8 cellular contexts compared by ENCODE assay signal in the genomic region with DNA sequence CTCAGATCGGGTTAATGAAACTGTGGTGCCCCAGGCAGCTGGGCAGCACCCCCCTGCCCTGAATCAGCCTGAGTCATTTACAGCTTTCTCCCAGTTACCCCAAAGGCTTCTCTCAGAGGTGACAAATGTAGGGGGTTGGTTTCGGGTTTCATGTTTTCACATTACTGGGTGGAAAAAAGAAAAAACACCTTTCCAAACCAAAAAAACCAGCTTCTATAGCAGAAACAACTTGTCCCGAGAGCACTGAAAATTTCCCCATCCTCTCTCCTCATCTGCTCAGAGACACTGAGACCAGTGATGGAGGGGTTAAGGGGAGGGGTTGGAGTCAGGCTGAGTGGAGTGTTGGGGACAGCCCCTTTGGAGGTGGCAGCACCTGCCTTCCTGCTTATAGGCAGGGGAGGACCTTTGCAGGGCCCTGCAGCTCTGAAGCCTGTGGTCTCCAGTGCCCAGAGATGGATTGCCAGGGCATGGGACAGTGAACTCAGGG.
DNase-seq lines count a peak whose midpoint lies in the region; ATAC-seq, FAIRE-seq and TF ChIP-seq lines count a peak whose summit lies in the region.

No MANE protein-coding gene starts in this region.

- DNase-seq in GM12864 (ENCODE audit: low read depth) = peak; percentile 77
- DNase-seq in stimulated activated CD4-positive, alpha-beta T cell treated with anti-CD3 and anti-CD28 coated beads, TNF-alpha, amount 100 ng/mL, for 48 hours (ENCODE audit: low read depth in 3 of 3) = peak; percentile 67 to 82 (median 68)
- DNase-seq in urothelium cell line (ENCODE audit: low spot score) = no peak
- no peak for DNase-seq in cerebellar cortex (ENCODE audit: low spot score)
- no peak for DNase-seq in NOMO-1 treated with DMSO at 0.1 percent for 48 hours (lab: John Stamatoyannopoulos, UW; ENCODE audit: unreplicated experiment)

- H3K27me3 Mint-ChIP-seq in activated naive CD4-positive, alpha-beta T cell treated with anti-CD3 and anti-CD28 coated beads, Interleukin-2, amount 50 U/mL, for 24 hours = no peaks in the 10 kb centered on the region

- H3K4me1 Mint-ChIP-seq in activated naive CD4-positive, alpha-beta T cell treated with anti-CD3 and anti-CD28 coated beads, Interleukin-2, amount 50 U/mL, for 24 hours = peaks cover 55% of the 10 kb centered on the region

- H3K27ac Mint-ChIP-seq in activated naive CD4-positive, alpha-beta T cell treated with anti-CD3 and anti-CD28 coated beads, Interleukin-2, amount 50 U/mL, for 24 hours = peak overlapping the region; percentile 92

- TF ChIP-seq CTCF in GM12864 (IDR thresholded peaks at IDR 0.05; ENCODE audit: low read depth, low read length, missing control alignments) = no peak

- H3K36me3 Mint-ChIP-seq in activated naive CD4-positive, alpha-beta T cell treated with anti-CD3 and anti-CD28 coated beads, Interleukin-2, amount 50 U/mL, for 24 hours = peaks cover 8% of the 10 kb centered on the region

- ATAC-seq in GM21367 (IDR thresholded peaks at IDR 0.05; ENCODE audit: unreplicated experiment) (peak; percentile 61), HG03460 (IDR thresholded peaks at IDR 0.05; ENCODE audit: unreplicated experiment) (peak; percentile 66)

- no peak overlapping the region for H3K4me3 ChIP-seq in GM12864 (ENCODE audit: low read depth, low read length)

- no peaks in the 10 kb centered on the region for H3K9me3 Mint-ChIP-seq in activated naive CD4-positive, alpha-beta T cell treated with anti-CD3 and anti-CD28 coated beads, Interleukin-2, amount 50 U/mL, for 24 hours

- FAIRE-seq in urothelium cell line (lab: Jason Lieb, UNC) = no peak

- peak overlapping the region; percentile 71 for H3K4me3 Mint-ChIP-seq in activated naive CD4-positive, alpha-beta T cell treated with anti-CD3 and anti-CD28 coated beads, Interleukin-2, amount 50 U/mL, for 24 hours

Comparison
In these comparisons a context has a peak if more than half of its experiments do, and no peak if none do; other contexts are left out.
1. DNase-seq: peak in GM12864 (single experiment) and stimulated activated CD4-positive, alpha-beta T cell treated with anti-CD3 and anti-CD28 coated beads, TNF-alpha, amount 100 ng/mL, for 48 hours (3 of 3); none in urothelium cell line (single experiment), cerebellar cortex (single experiment) and NOMO-1 treated with DMSO at 0.1 percent for 48 hours (single experiment).